8 cellular contexts compared by ENCODE assay signal in the genomic region with DNA sequence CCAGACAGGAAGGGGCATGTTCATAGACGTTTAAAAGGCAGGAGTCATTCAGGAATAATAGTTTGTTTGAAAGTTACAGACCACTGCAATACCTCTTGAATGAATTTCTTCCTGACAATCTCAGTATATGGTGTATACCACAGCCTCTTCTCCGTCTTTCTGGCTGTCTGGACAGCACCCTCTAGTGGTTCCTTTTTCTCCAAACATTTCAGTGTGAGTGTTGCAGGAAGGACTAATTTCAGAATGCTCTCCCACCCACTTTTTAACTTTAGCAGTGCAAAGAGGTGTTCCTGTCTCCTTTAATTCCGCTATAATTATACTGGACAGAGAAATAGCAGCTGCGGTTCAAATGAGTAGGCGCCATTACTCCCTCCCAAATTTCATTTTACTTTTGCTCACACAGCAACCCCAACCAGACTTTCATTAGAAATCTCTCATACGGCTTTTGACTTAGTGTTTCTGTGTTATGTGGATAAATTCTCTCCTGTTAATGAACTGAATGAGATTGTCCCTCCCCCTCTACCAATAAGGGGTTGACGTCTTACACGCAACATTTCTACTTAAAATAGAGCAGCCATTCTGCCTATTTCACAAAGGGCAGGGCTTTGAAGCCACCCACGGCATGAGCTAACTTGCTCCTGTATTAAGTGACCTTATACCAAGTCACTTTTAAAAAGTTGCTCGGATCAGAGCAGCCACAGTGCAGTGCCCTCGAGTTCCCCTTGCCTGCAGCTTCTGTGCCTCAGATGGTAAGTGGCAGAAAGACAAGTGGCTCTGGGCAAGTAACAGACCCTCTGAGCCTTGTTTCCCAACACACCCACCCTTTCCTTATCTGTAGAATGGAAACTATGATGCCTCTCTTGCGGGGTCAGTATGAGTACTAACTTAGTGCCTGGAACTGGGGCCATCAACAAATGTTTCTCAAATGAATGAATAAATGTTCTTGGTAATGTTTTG.
DNase-seq lines count a peak whose midpoint lies in the region; ATAC-seq and TF ChIP-seq lines count a peak whose summit lies in the region.

No MANE protein-coding gene starts in this region.

- H3K4me3 ChIP-seq in HEK293 (ENCODE audit: low read depth, low read length): no peak overlapping the region
- no peak overlapping the region for H3K4me3 ChIP-seq in astrocyte of the cerebellum (ENCODE audit: low read depth, low read length)
- H3K4me3 ChIP-seq in aorta (ENCODE audit: low read length in 2 of 2): no peak overlapping the region

- intact Hi-C loops in aorta (cut with DNase I): no loop called here

- CTCF ChIA-PET in HEK293 (lab: Yijun Ruan, JAX): interaction anchor here (0.6 to 3.5 kb wide), 22 partner anchors 11 to 1404 kb away, joined by 3 to 19 read pairs (median 4); no protein-coding TSS in a partner anchor

- no peaks in the 10 kb centered on the region for H3K27me3 ChIP-seq in aorta (ENCODE audit: control insufficient read depth in 1 of 2, insufficient read depth in 2 of 2, low read length in 1 of 2)

- no peak overlapping the region for H3K4me3 Mint-ChIP-seq in T-helper 2 cell treated with Interferon-gamma antibody and Interleukin-4, amounts not matched to agents 5 μg/mL and 100 μg/mL, for 36 hours

- H3K4me1 Mint-ChIP-seq in T-helper 2 cell treated with Interferon-gamma antibody and Interleukin-4, amounts not matched to agents 5 μg/mL and 100 μg/mL, for 36 hours (ENCODE audit: low read depth): no peaks in the 10 kb centered on the region

- H3K36me3 ChIP-seq in HEK293 (ENCODE audit: control insufficient read depth in 2 of 2, insufficient read depth in 1 of 2, low read length in 2 of 2) (no peaks in the 10 kb centered on the region), aorta (ENCODE audit: control insufficient read depth in 1 of 2, insufficient read depth in 2 of 2, low read length in 1 of 2) (no peaks in the 10 kb centered on the region)

- ATAC-seq in aorta (ENCODE audit: low FRiP score): peak; percentile 58

- H3K9me3 ChIP-seq in HEK293 (ENCODE audit: control insufficient read depth, insufficient read depth, low read depth, low read length): no peaks in the 10 kb centered on the region
- no peaks in the 10 kb centered on the region for H3K9me3 ChIP-seq in aorta (ENCODE audit: control insufficient read depth, low read length)

- TF ChIP-seq CTCF in HEK293 (tag by site-specific recombination; IDR thresholded peaks at IDR 0.05): no peak
- peak; percentile 72 for TF ChIP-seq CTCF in astrocyte of the cerebellum (IDR thresholded peaks at IDR 0.05; ENCODE audit: low read depth, low read length, missing control alignments)

- peak; percentile 7 for DNase-seq in NCI-H2196 (lab: John Stamatoyannopoulos, UW; ENCODE audit: unreplicated experiment)
- DNase-seq in NCI-H2196 treated with DMSO at 0.1 percent for 48 hours (lab: John Stamatoyannopoulos, UW; ENCODE audit: unreplicated experiment): no peak
- DNase-seq in NCI-H146 treated with DMSO at 0.1 percent for 48 hours (lab: John Stamatoyannopoulos, UW; ENCODE audit: unreplicated experiment): peak; percentile 43
- DNase-seq in astrocyte of the cerebellum (ENCODE audit: low read depth): peak; percentile 15
- peak; percentile 88 for DNase-seq in inferior parietal cortex (ENCODE audit: extremely low spot score)
- DNase-seq in aorta: no peak
- DNase-seq in T-helper 2 cell treated with Interferon-gamma antibody and Interleukin-4, amounts not matched to agents 5 μg/mL and 100 μg/mL, for 36 hours (ENCODE audit: low spot score): no peak

- H3K27ac Mint-ChIP-seq in T-helper 2 cell treated with Interferon-gamma antibody and Interleukin-4, amounts not matched to agents 5 μg/mL and 100 μg/mL, for 36 hours: no peak overlapping the region

- no peaks in the 10 kb centered on the region for H3K36me3 Mint-ChIP-seq in T-helper 2 cell treated with Interferon-gamma antibody and Interleukin-4, amounts not matched to agents 5 μg/mL and 100 μg/mL, for 36 hours (ENCODE audit: low read depth)

- no peaks in the 10 kb centered on the region for H3K9me3 Mint-ChIP-seq in T-helper 2 cell treated with Interferon-gamma antibody and Interleukin-4, amounts not matched to agents 5 μg/mL and 100 μg/mL, for 36 hours

- WGBS in aorta, 2 donors: 22 to 24% methylated on average over 12 of the region's 12 CpGs

- in situ Hi-C loops in astrocyte of the cerebellum (cut with HindIII; ENCODE audit: low sequenced_read_pairs): no loop called here

- H3K27ac ChIP-seq in HEK293 (ENCODE audit: extremely low read depth, low read depth, low read length) (no peak overlapping the region), aorta (ENCODE audit: low read depth in 1 of 2, low read length in 2 of 2) (no peak overlapping the region)

- POLR2A ChIA-PET in HEK293 (lab: Yijun Ruan, JAX): no interaction called here

- no peaks in the 10 kb centered on the region for H3K27me3 Mint-ChIP-seq in T-helper 2 cell treated with Interferon-gamma antibody and Interleukin-4, amounts not matched to agents 5 μg/mL and 100 μg/mL, for 36 hours (ENCODE audit: low read depth)

- H3K4me1 ChIP-seq in HEK293 (ENCODE audit: control insufficient read depth, insufficient read depth, low read length) (no peaks in the 10 kb centered on the region), aorta (ENCODE audit: control insufficient read depth in 1 of 2, insufficient read depth in 2 of 2, low read length in 2 of 2) (no peaks in the 10 kb centered on the region)

TF ChIP-seq in HEK293, 187 proteins besides CTCF, POLR2A, EP300 and RAD21:
- no peak for TF ChIP-seq ZNF366 (tag by site-specific recombination; conservative IDR thresholded peaks at IDR 0.05)
- no peak for TF ChIP-seq SETDB1 (IDR thresholded peaks at IDR 0.05; ENCODE audit: insufficient read length, low read length)
- no peak for TF ChIP-seq ZNF350 (tag by site-specific recombination; IDR thresholded peaks at IDR 0.05)
- peak; percentile 26; the same call in 1 of the 2 replicates for TF ChIP-seq ZNF654 (tag by site-specific recombination; IDR thresholded peaks at IDR 0.05; ENCODE audit: low read depth)

Comparison
In these comparisons a context has a peak if more than half of its experiments do, and no peak if none do; other contexts are left out.
1. DNase-seq: peak in NCI-H2196 (single experiment), NCI-H146 treated with DMSO at 0.1 percent for 48 hours (single experiment), astrocyte of the cerebellum (single experiment) and inferior parietal cortex (single experiment); none in NCI-H2196 treated with DMSO at 0.1 percent for 48 hours (single experiment), aorta (0 of 2) and T-helper 2 cell treated with Interferon-gamma antibody and Interleukin-4, amounts not matched to agents 5 μg/mL and 100 μg/mL, for 36 hours (single experiment).